Comparison of ENCODE assay signal across 19 cellular contexts in the genomic region with DNA sequence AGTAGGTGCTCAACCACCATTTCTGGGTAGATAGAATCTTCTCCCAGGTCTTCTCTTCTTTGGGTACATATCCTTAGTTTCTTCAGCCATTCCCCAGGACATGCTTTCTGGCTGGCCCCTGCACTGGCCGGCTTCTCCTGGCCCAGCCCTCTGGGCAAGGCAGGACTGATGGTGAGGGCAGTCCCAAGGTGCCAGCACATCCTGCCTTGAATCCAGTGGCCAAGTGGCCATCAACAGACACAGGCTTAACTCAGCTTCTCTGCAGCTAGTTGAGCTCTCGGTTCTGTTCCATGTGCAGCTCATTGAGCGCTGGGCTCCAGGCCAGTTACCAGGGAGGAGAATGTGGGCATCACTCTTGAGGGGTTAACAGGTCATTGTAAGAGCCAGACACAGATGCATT.
"Had no signal": no experiment of that assay in that cellular context is flagged by ENCODE, and none has a peak within 500 bp of the region (broad histone marks: within the 10 kb centered on the region; RNA-seq: fewer than 3 reads in every experiment).

No MANE protein-coding gene starts in this region.

- H3K4me3 Mint-ChIP-seq: activated CD8-positive, alpha-beta T cell treated with anti-CD3 and anti-CD28 coated beads for 36 hours; activated naive CD4-positive, alpha-beta T cell treated with anti-CD3 and anti-CD28 coated beads, Interleukin-2, amount 10 ng/mL, durations not matched to agents 7 days and 5 days; activated naive CD8-positive, alpha-beta T cell treated with anti-CD3 and anti-CD28 coated beads for 36 hours; activated T-cell treated with anti-CD3 and anti-CD28 coated beads, Interleukin-2, amount 50 U/mL, for 72 hours had no signal

- ATAC-seq: activated CD4-positive, CD25-positive, alpha-beta regulatory T cell treated with anti-CD3 and anti-CD28 coated beads, Interleukin-2, amount 50 U/mL, for 24 hours; activated T-cell treated with anti-CD3 and anti-CD28 coated beads, Interleukin-2, amount 50 U/mL, for 72 hours; PC-3; Right ventricle myocardium inferior had no signal

- H3K27me3 Mint-ChIP-seq: activated CD8-positive, alpha-beta T cell treated with anti-CD3 and anti-CD28 coated beads for 36 hours; activated naive CD8-positive, alpha-beta T cell treated with anti-CD3 and anti-CD28 coated beads for 36 hours had no signal

- H3K4me1 Mint-ChIP-seq: activated naive CD4-positive, alpha-beta T cell treated with anti-CD3 and anti-CD28 coated beads, Interleukin-2, amount 10 ng/mL, durations not matched to agents 7 days and 5 days had no signal

- H3K4me3 ChIP-seq: K562, SK-N-MC had no signal

- H3K27ac Mint-ChIP-seq: activated CD8-positive, alpha-beta T cell treated with anti-CD3 and anti-CD28 coated beads for 36 hours; activated naive CD4-positive, alpha-beta T cell treated with anti-CD3 and anti-CD28 coated beads, Interleukin-2, amount 10 ng/mL, durations not matched to agents 7 days and 5 days; activated naive CD8-positive, alpha-beta T cell treated with anti-CD3 and anti-CD28 coated beads for 36 hours; activated T-cell treated with anti-CD3 and anti-CD28 coated beads, Interleukin-2, amount 50 U/mL, for 72 hours; activated T-helper 2 cell treated with anti-CD3 and anti-CD28 coated beads, Interferon-gamma antibody, Interleukin-2, Interleukin-4, amounts not matched to agents 10 μg/mL and 5 μg/mL and 100 μg/mL, durations not matched to agents 14 hours and 24 hours and 36 hours had no signal

- H3K36me3 Mint-ChIP-seq: activated naive CD4-positive, alpha-beta T cell treated with anti-CD3 and anti-CD28 coated beads, Interleukin-2, amount 10 ng/mL, durations not matched to agents 7 days and 5 days; activated naive CD8-positive, alpha-beta T cell treated with anti-CD3 and anti-CD28 coated beads for 36 hours had no signal

- DNase-seq: activated CD4-positive, alpha-beta T cell treated with anti-CD3 and anti-CD28 coated beads for 4 hours; activated CD8-positive, alpha-beta memory T cell treated with anti-CD3 and anti-CD28 coated beads, Interleukin-2, amount 50 U/mL, for 4 hours; activated CD8-positive, alpha-beta T cell treated with anti-CD3 and anti-CD28 coated beads for 36 hours; activated gamma-delta T cell treated with Interleukin-2 at 50 U/mL for 16 hours; activated naive CD4-positive, alpha-beta T cell treated with anti-CD3 and anti-CD28 coated beads, Interleukin-2, amount 10 ng/mL, durations not matched to agents 7 days and 5 days; activated naive CD8-positive, alpha-beta T cell treated with anti-CD3 and anti-CD28 coated beads for 36 hours; activated T-cell treated with anti-CD3 and anti-CD28 coated beads, Interleukin-2, amount 50 U/mL, for 72 hours; MM.1S; NCI-H1105; NCI-H1436; NCI-H1694 treated with DMSO at 0.1 percent for 48 hours; NCI-H2081 treated with DMSO at 0.1 percent for 48 hours; NCI-H446 had no signal

- H3K27ac ChIP-seq: SK-N-MC had no signal
